ENCODE assay signal across 26 cellular contexts in the genomic region with DNA sequence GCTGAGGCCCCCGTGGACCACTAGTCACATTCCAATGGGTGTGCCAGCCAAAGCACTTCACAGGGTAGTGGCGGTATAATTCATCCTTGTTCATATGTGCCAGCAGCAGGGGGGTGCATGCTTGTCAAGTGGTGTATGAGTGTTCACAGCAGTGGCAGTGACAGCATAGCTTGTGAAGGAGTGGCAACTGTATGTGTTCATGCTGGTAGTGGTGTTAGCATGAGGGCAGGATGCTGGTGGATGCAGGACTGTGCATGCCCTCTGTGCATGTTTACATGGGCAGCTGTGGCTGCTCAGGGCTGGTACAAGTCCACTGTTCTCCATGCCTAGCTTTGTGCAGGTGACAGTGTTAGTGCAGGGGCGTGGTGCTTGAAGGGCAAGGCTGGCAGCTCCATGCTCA.
DNase-seq lines count a peak whose midpoint lies in the region; ATAC-seq, FAIRE-seq and TF ChIP-seq lines count a peak whose summit lies in the region.
"Had no signal": no experiment of that assay in that cellular context is flagged by ENCODE, and none has a peak within 500 bp of the region (broad histone marks: within the 10 kb centered on the region; RNA-seq: fewer than 3 reads in every experiment).

No MANE protein-coding gene starts in this region.

- no peaks in the 10 kb centered on the region for H3K36me3 ChIP-seq in kidney (ENCODE audit: control insufficient read depth in 1 of 2, insufficient read depth in 2 of 2, low read length in 2 of 2)
- no peaks in the 10 kb centered on the region for H3K36me3 ChIP-seq in spleen
- H3K36me3 ChIP-seq: BE2C had no signal

- no peak overlapping the region for H3K56ac ChIP-seq in H9 (ENCODE audit: insufficient read length, low read depth, low read length)

- no peak overlapping the region for H3K4ac ChIP-seq in H9 (ENCODE audit: low read depth, low read length)

- H2BK15ac ChIP-seq in H9 (ENCODE audit: low read depth, low read length), result no peak overlapping the region

- no peak overlapping the region for H3K4me3 ChIP-seq in kidney (ENCODE audit: low read length in 2 of 2)
- no peak overlapping the region for H3K4me3 ChIP-seq in spleen
- H3K4me3 ChIP-seq: GM23338 had no signal

- no peaks in the 10 kb centered on the region for H3K79me2 ChIP-seq in H9 (ENCODE audit: insufficient read depth, low read length)

- H2AK5ac ChIP-seq in H9 (ENCODE audit: insufficient read length, low read length), result no peak overlapping the region

- no peak for ATAC-seq in HG03354 (IDR thresholded peaks at IDR 0.05; ENCODE audit: poor library complexity, severe bottlenecking, unreplicated experiment)
- ATAC-seq in HG03025 (IDR thresholded peaks at IDR 0.05; ENCODE audit: low FRiP score, unreplicated experiment), result no peak
- ATAC-seq: GM23338, HCT116, HepG2 had no signal

- TF ChIP-seq CTCF in H9 (conservative IDR thresholded peaks at IDR 0.05) (no peak), kidney (IDR thresholded peaks at IDR 0.05; ENCODE audit: borderline replicate concordance, extremely low read depth, insufficient read depth) (no peak), spleen (IDR thresholded peaks at IDR 0.05 in 8 of 11, conservative IDR thresholded peaks at IDR 0.05 in 3 of 11) (no peak)

- H3K23me2 ChIP-seq in H9 (ENCODE audit: insufficient read length, low read depth, low read length, poor library complexity, severe bottlenecking), result no peaks in the 10 kb centered on the region

- H3K4me3 Mint-ChIP-seq in activated T-cell treated with anti-CD3 and anti-CD28 coated beads, Interleukin-2, amount 50 U/mL, for 24 hours, result no peak overlapping the region
- H3K4me3 Mint-ChIP-seq in H9, result no peak overlapping the region
- H3K4me3 Mint-ChIP-seq: CD4-positive, CD25-positive, alpha-beta regulatory T cell; CD8-positive, alpha-beta memory T cell; GM23338; HFFc6; IgD-negative memory B cell had no signal

- no peak for FAIRE-seq in kidney (lab: Jason Lieb, UNC)
- FAIRE-seq: A204.1, GM12892, GM18507, H54, HepG2 had no signal

- H4K5ac ChIP-seq in H9 (ENCODE audit: insufficient read length, low read depth, low read length), result no peak overlapping the region

- H2BK5ac ChIP-seq in H9 (ENCODE audit: insufficient read length, low read length), result no peak overlapping the region

- H2BK12ac ChIP-seq in H9 (ENCODE audit: insufficient read length, low read depth, low read length), result no peak overlapping the region

- H3K18ac ChIP-seq in H9 (ENCODE audit: insufficient read length, low read depth, low read length), result no peak overlapping the region

- no peak overlapping the region for H3K9ac ChIP-seq in H9 (ENCODE audit: extremely low read depth, insufficient read length, low read length)
- H3K9ac ChIP-seq in kidney (ENCODE audit: low read length in 2 of 2), result no peak overlapping the region

- no peak overlapping the region for H3K23ac ChIP-seq in H9 (ENCODE audit: insufficient read length, low read depth, low read length)

- H3K4me2 ChIP-seq in H9 (ENCODE audit: insufficient read depth, insufficient read length, low read length), result no peak overlapping the region
- H3K4me2 ChIP-seq: GM23338 had no signal

- peaks cover 34% of the 10 kb centered on the region for H3K9me3 Mint-ChIP-seq in activated T-cell treated with anti-CD3 and anti-CD28 coated beads, Interleukin-2, amount 50 U/mL, for 24 hours
- peaks cover 9 to 23% of the 10 kb centered on the region in 2 experiments for H3K9me3 Mint-ChIP-seq in H9

- no peak overlapping the region; the same call in 1 of the 2 replicates for H3K14ac ChIP-seq in H9 (ENCODE audit: insufficient read depth, low read length)

- no CpG with 5 or more reads among the region's 3 CpGs for WGBS in H9 (ENCODE audit: extremely low coverage, insufficient read length, low lambda C conversion rate)
- WGBS in spleen, 5 donors, result 81 to 89% (median 87%) methylated on average over 3 of the region's 3 CpGs

- no peaks in the 10 kb centered on the region for H3K4me1 Mint-ChIP-seq in activated T-cell treated with anti-CD3 and anti-CD28 coated beads, Interleukin-2, amount 50 U/mL, for 24 hours (ENCODE audit: low read depth)
- no peaks in the 10 kb centered on the region for H3K4me1 Mint-ChIP-seq in H9
- H3K4me1 Mint-ChIP-seq: CD8-positive, alpha-beta memory T cell; GM23338 had no signal

- no peaks in the 10 kb centered on the region for H3K36me3 Mint-ChIP-seq in activated T-cell treated with anti-CD3 and anti-CD28 coated beads, Interleukin-2, amount 50 U/mL, for 24 hours (ENCODE audit: low read depth)
- H3K36me3 Mint-ChIP-seq in H9 (ENCODE audit: insufficient read depth in 1 of 3, low read depth in 3 of 3), result peaks cover 0 to 13% (median 0%) of the 10 kb centered on the region in 3 experiments; a peak in 2 of 7 replicates
- H3K36me3 Mint-ChIP-seq: CD4-positive, CD25-positive, alpha-beta regulatory T cell; IgD-negative memory B cell had no signal

- H4K8ac ChIP-seq in H9 (replicated peaks; ENCODE audit: insufficient read length, low read depth, low read length), result peak overlapping the region; percentile 58

- intact Hi-C loops in kidney (cut with DNase I), result no loop called here
- intact Hi-C loops in spleen (cut with DNase I; ENCODE audit: low total_unique reads), result no loop called here

- no peak for TF ChIP-seq POLR2A in spleen (IDR thresholded peaks at IDR 0.05)

- no peaks in the 10 kb centered on the region for H3K9me3 ChIP-seq in H9 (ENCODE audit: control insufficient read depth, low read depth, low read length)
- H3K9me3 ChIP-seq in kidney (ENCODE audit: control insufficient read depth in 1 of 2, low read length in 2 of 2), result peaks cover 0 to 3% of the 10 kb centered on the region in 2 donors
- peaks cover 0 to 40% (median 23%) of the 10 kb centered on the region in 8 donors for H3K9me3 ChIP-seq in spleen
- H3K9me3 ChIP-seq: BE2C had no signal

- no peak overlapping the region for H3K27ac Mint-ChIP-seq in activated T-cell treated with anti-CD3 and anti-CD28 coated beads, Interleukin-2, amount 50 U/mL, for 24 hours
- no peak overlapping the region for H3K27ac Mint-ChIP-seq in H9
- H3K27ac Mint-ChIP-seq: GM23338, HFFc6, IgD-negative memory B cell had no signal

- H3K27ac ChIP-seq in H9 (ENCODE audit: insufficient read length, low read depth, low read length) (no peak overlapping the region), kidney (ENCODE audit: low read depth in 2 of 2, low read length in 2 of 2) (no peak overlapping the region), spleen (no peak overlapping the region)

- H2AFZ ChIP-seq in H9 (ENCODE audit: low read length), result no peak overlapping the region
- H2AFZ ChIP-seq: GM23338 had no signal

- H2BK20ac ChIP-seq in H9 (ENCODE audit: low read depth, low read length, poor library complexity, severe bottlenecking), result no peak overlapping the region

- H3K4me1 ChIP-seq in H9 (ENCODE audit: insufficient read depth, low read length) (no peaks in the 10 kb centered on the region), kidney (ENCODE audit: control insufficient read depth in 1 of 2, insufficient read depth in 1 of 2, low read depth in 1 of 2, low read length in 2 of 2) (no peaks in the 10 kb centered on the region), spleen (no peaks in the 10 kb centered on the region)
- H3K4me1 ChIP-seq: BE2C had no signal

- H3T11ph ChIP-seq in H9 (ENCODE audit: low read length), result no peak overlapping the region

- H4K20me1 ChIP-seq in H9 (ENCODE audit: control insufficient read depth, insufficient read depth, insufficient read length), result no peaks in the 10 kb centered on the region

- no peaks in the 10 kb centered on the region for H3K27me3 Mint-ChIP-seq in activated T-cell treated with anti-CD3 and anti-CD28 coated beads, Interleukin-2, amount 50 U/mL, for 24 hours
- no peaks in the 10 kb centered on the region for H3K27me3 Mint-ChIP-seq in H9 (ENCODE audit: low read depth)
- H3K27me3 Mint-ChIP-seq: CD4-positive, CD25-positive, alpha-beta regulatory T cell; IgD-negative memory B cell had no signal

- DNase-seq in activated T-cell treated with anti-CD3 and anti-CD28 coated beads, Interleukin-2, amount 50 U/mL, for 24 hours, result peak; percentile 21
- DNase-seq in activated T-cell treated with anti-CD3 and anti-CD28 coated beads, Interleukin-2, amount 50 U/mL, for 1 hour, result no peak
- DNase-seq in H9, result no peak
- peak; percentile 30 for DNase-seq in kidney
- peak; percentile 33 for DNase-seq in spleen
- DNase-seq in NCI-H2171 treated with DMSO at 0.1 percent for 48 hours (lab: John Stamatoyannopoulos, UW), result no peak
- DNase-seq: ACHN; BE2C; C1 segment of cervical spinal cord; CD4-positive, CD25-positive, alpha-beta regulatory T cell; CD8-positive, alpha-beta memory T cell; COR-L47; DMS 273 treated with DMSO at 0.1 percent for 48 hours; DMS79; GDM1; HFFc6 had no signal

- H2BK120ac ChIP-seq in H9 (ENCODE audit: low read depth, low read length, poor library complexity, severe bottlenecking), result no peak overlapping the region

- H3K79me1 ChIP-seq in H9 (ENCODE audit: insufficient read depth, low read depth, low read length, poor library complexity, severe bottlenecking), result no peaks in the 10 kb centered on the region

- H3K27me3 ChIP-seq in H9 (ENCODE audit: insufficient read depth, low read length) (no peaks in the 10 kb centered on the region), spleen (replicated peaks in 1 of 7) (no peaks in the 10 kb centered on the region)
- H3K27me3 ChIP-seq: BE2C had no signal

- no peak overlapping the region for H4K91ac ChIP-seq in H9 (ENCODE audit: insufficient read length, low read depth, low read length)

Comparison
In these comparisons a context has a peak if more than half of its experiments do, and no peak if none do; other contexts are left out.
1. DNase-seq: peak in activated T-cell treated with anti-CD3 and anti-CD28 coated beads, Interleukin-2, amount 50 U/mL, for 24 hours (single experiment), kidney (single experiment) and spleen (single experiment); none in activated T-cell treated with anti-CD3 and anti-CD28 coated beads, Interleukin-2, amount 50 U/mL, for 1 hour (single experiment), H9 (single experiment) and NCI-H2171 treated with DMSO at 0.1 percent for 48 hours (single experiment).